Comparison of ENCODE assay signal across 8 cellular contexts in genomic region chr2:85435986-85436835, GRCh38. TPM values are rescaled to one million over a fixed set of nuclear protein-coding genes. Genes with fewer than 3 reads are reported as not detected.
DNase-seq lines count a peak whose midpoint lies in the region; ATAC-seq, FAIRE-seq and TF ChIP-seq lines count a peak whose summit lies in the region.

No MANE protein-coding gene starts in this region.

- H3K27me3 Mint-ChIP-seq in HFFc6 (ENCODE audit: insufficient read depth) (peaks cover 2% of the 10 kb centered on the region), brain (no peaks in the 10 kb centered on the region), nephron (ENCODE audit: low read depth) (peaks cover 7% of the 10 kb centered on the region), endothelial cell (ENCODE audit: unreplicated experiment) (peaks cover 5% of the 10 kb centered on the region)

- no peak for TF ChIP-seq RAD21 in A549 (conservative IDR thresholded peaks at IDR 0.05 in 1 of 2, IDR thresholded peaks at IDR 0.05 in 1 of 2)

- H3K4me3 Mint-ChIP-seq in HFFc6 = no peak overlapping the region
- peak overlapping the region in 1 of 5 experiments; percentile 42 for H3K4me3 Mint-ChIP-seq in brain
- H3K4me3 Mint-ChIP-seq in nephron = peak overlapping the region; percentile 47 to 85 (median 83)
- no peak overlapping the region for H3K4me3 Mint-ChIP-seq in endothelial cell (ENCODE audit: unreplicated experiment)

- H3K27ac ChIP-seq in A549 = peak overlapping the region; percentile 91 to 95

- FAIRE-seq in A549 (lab: Jason Lieb, UNC) (no peak), GM19239 (lab: Jason Lieb, UNC) (no peak)

- H3K4me1 Mint-ChIP-seq in HFFc6 (ENCODE audit: low read depth) = peaks cover 15% of the 10 kb centered on the region
- H3K4me1 Mint-ChIP-seq in brain = peaks cover 76% of the 10 kb centered on the region
- H3K4me1 Mint-ChIP-seq in nephron = peaks cover 50% of the 10 kb centered on the region
- peaks cover 10% of the 10 kb centered on the region for H3K4me1 Mint-ChIP-seq in endothelial cell (ENCODE audit: unreplicated experiment)

- TF ChIP-seq POLR2A in A549 (IDR thresholded peaks at IDR 0.05; ENCODE audit: low read length) = no peak

- H3K27ac Mint-ChIP-seq in HFFc6 = no peak overlapping the region
- H3K27ac Mint-ChIP-seq in brain = peak overlapping the region; percentile 78 to 99 (median 98)
- H3K27ac Mint-ChIP-seq in nephron = peak overlapping the region; percentile 91 to 99 (median 96)
- H3K27ac Mint-ChIP-seq in endothelial cell (ENCODE audit: unreplicated experiment) = no peak overlapping the region

- H3K4me2 ChIP-seq in A549 = peak overlapping the region; percentile 86

- WGBS in A549 (ENCODE audit: missing lambda C conversion rate) = 89% methylated on average over 16 of the region's 16 CpGs

- DNase-seq in A549 (ENCODE audit: low read depth in 1 of 2, low spot score in 1 of 2) (peak in 1 of 2 experiments; percentile 65), HFFc6 (no peak), endothelial cell (ENCODE audit: low spot score) (no peak), iPS-NIHi7 (ENCODE audit: extremely low spot score) (no peak), GM19239 (ENCODE audit: insufficient read length, low spot score) (no peak), activated T-cell treated with anti-CD3 and anti-CD28 coated beads for 4 hours (no peak)

- ATAC-seq in A549 = peak in 1 of 2 experiments; percentile 8; a peak in 3 of 6 replicates

- no peak for TF ChIP-seq CTCF in A549 (IDR thresholded peaks at IDR 0.05)
- TF ChIP-seq CTCF in HFFc6 (IDR thresholded peaks at IDR 0.05) = 0 out of 2 replicates have a peak, but pooled peaks have one; percentile 17
- TF ChIP-seq CTCF in brain (conservative IDR thresholded peaks at IDR 0.05) = no peak
- no peak for TF ChIP-seq CTCF in nephron (IDR thresholded peaks at IDR 0.05; ENCODE audit: unreplicated experiment in 3 of 3)
- TF ChIP-seq CTCF in endothelial cell (IDR thresholded peaks at IDR 0.05; ENCODE audit: unreplicated experiment) = no peak

- TF ChIP-seq EP300 in A549 (IDR thresholded peaks at IDR 0.05) = no peak

- CTCF ChIA-PET in A549 (lab: Yijun Ruan, JAX) = interaction anchor here (1.5 to 41.9 kb wide), 3 partner anchors 15 to 109 kb away, joined by 3 to 1185 read pairs (median 209); partner anchors contain the start of genes GGCX, MAT2A and SH2D6

- H3K4me1 ChIP-seq in A549 = peaks cover 71% of the 10 kb centered on the region

- H3K9me3 Mint-ChIP-seq in HFFc6 (no peaks in the 10 kb centered on the region), brain (no peaks in the 10 kb centered on the region), nephron (no peaks in the 10 kb centered on the region), endothelial cell (ENCODE audit: unreplicated experiment) (no peaks in the 10 kb centered on the region)

- H3K4me3 ChIP-seq in A549 = no peak overlapping the region

- POLR2A ChIA-PET in A549 (lab: Yijun Ruan, JAX) = interaction anchor here (1.4 to 8.1 kb wide), 4 partner anchors 15 to 104 kb away, joined by 9 to 153 read pairs (median 24); partner anchors contain the start of gene MAT2A

- H3K36me3 Mint-ChIP-seq in HFFc6 (ENCODE audit: low read depth) (no peaks in the 10 kb centered on the region), brain (no peaks in the 10 kb centered on the region), nephron (ENCODE audit: low read depth) (no peaks in the 10 kb centered on the region), endothelial cell (ENCODE audit: low read depth, unreplicated experiment) (no peaks in the 10 kb centered on the region)

- no peaks in the 10 kb centered on the region for H3K9me3 ChIP-seq in A549

TF ChIP-seq in A549, 52 proteins besides CTCF, POLR2A, EP300 and RAD21:
- TF ChIP-seq BHLHE40 (IDR thresholded peaks at IDR 0.05; ENCODE audit: low read depth, low read length) = no peak
- no peak for TF ChIP-seq PBX3 (IDR thresholded peaks at IDR 0.05)
- TF ChIP-seq ZSCAN20 (CRISPR knock-in tag; IDR thresholded peaks at IDR 0.05) = no peak
- TF ChIP-seq TFCP2L1 (CRISPR knock-in tag; IDR thresholded peaks at IDR 0.05) = no peak
- no peak for TF ChIP-seq KDM5A (IDR thresholded peaks at IDR 0.05)
- no peak for TF ChIP-seq NR3C1 (IDR thresholded peaks at IDR 0.05)
- no peak for TF ChIP-seq FOSL2 (IDR thresholded peaks at IDR 0.05)
- TF ChIP-seq FOSL2 (CRISPR knock-in tag; IDR thresholded peaks at IDR 0.05) = no peak
- TF ChIP-seq JUN (IDR thresholded peaks at IDR 0.05) = no peak
- TF ChIP-seq, protein P1, sequence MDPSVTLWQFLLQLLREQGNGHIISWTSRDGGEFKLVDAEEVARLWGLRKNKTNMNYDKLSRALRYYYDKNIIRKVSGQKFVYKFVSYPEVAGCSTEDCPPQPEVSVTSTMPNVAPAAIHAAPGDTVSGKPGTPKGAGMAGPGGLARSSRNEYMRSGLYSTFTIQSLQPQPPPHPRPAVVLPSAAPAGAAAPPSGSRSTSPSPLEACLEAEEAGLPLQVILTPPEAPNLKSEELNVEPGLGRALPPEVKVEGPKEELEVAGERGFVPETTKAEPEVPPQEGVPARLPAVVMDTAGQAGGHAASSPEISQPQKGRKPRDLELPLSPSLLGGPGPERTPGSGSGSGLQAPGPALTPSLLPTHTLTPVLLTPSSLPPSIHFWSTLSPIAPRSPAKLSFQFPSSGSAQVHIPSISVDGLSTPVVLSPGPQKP (IDR thresholded peaks at IDR 0.05; ENCODE audit: low read depth, low read length) = no peak
- no peak for TF ChIP-seq HMGXB4 (CRISPR knock-in tag; IDR thresholded peaks at IDR 0.05; ENCODE audit: borderline replicate concordance)
- no peak for TF ChIP-seq CEBPB (IDR thresholded peaks at IDR 0.05)
- TF ChIP-seq FOSB (CRISPR knock-in tag; IDR thresholded peaks at IDR 0.05) = no peak
- TF ChIP-seq POLR2AphosphoS2 (conservative IDR thresholded peaks at IDR 0.05; ENCODE audit: low read length) = no peak
- TF ChIP-seq PHF8 (IDR thresholded peaks at IDR 0.05; ENCODE audit: borderline replicate concordance, low read depth) = no peak
- TF ChIP-seq FOXS1 (CRISPR knock-in tag; IDR thresholded peaks at IDR 0.05) = no peak
- TF ChIP-seq SMC3 (IDR thresholded peaks at IDR 0.05) = no peak
TF ChIP-seq in A549: peak in this region for 0.

RNA-seq across cellular contexts. Expression of gene SH2D6, which starts 17.7 kb away (rescaled TPM):
- polyA plus RNA-seq in A549 (2011; rRNA removed) (1.3 and 1.8 TPM in 2 replicates), A549 (2017; fragmentation: RNase III; extraction: RNeasy Plus Mini Kit Qiagen cat#74134 plus additional on column Dnase treatment) (1.4 to 1.5 TPM (median 1.4 TPM) in 3 replicates), brain (ENCODE audit: insufficient read depth, low read depth, low replicate concordance) (1.8 TPM)
- polyA plus RNA-seq in A549 (2012; cell fraction: cytosol; rRNA removed) = 0.48 and 0.69 TPM in 2 replicates
- polyA plus RNA-seq in A549 (2012; cell fraction: nucleus; rRNA removed) = 2.1 and 3.2 TPM in 2 replicates
- 0.83 and 1.9 TPM in 2 replicates for polyA minus RNA-seq in A549 (2011; rRNA and poly(A)+ RNA removed)
- under 1 TPM in 3 of 6 experiments, not detected in 3; 0.25 to 0.52 (median 0.37) TPM for total RNA-seq in HFFc6 (2021; fragmentation: NEBNext Ultra II Directional; extraction: Animal tissue kit (Norgen Biotek cat#: 25700))
- 0.33 TPM for total RNA-seq in endothelial cell (ENCODE audit: unreplicated experiment)

RNA-seq across cellular contexts. Expression of gene CAPG, which starts 26.0 kb away (rescaled TPM):
- polyA plus RNA-seq in A549 (2011; rRNA removed) (81.0 and 94.6 TPM in 2 replicates), A549 (2017; fragmentation: RNase III; extraction: RNeasy Plus Mini Kit Qiagen cat#74134 plus additional on column Dnase treatment) (53.0 to 61.3 TPM (median 57.5 TPM) in 3 replicates), brain (ENCODE audit: insufficient read depth, low read depth, low replicate concordance) (92.2 TPM)
- 127 and 130 TPM in 2 replicates for polyA plus RNA-seq in A549 (2012; cell fraction: cytosol; rRNA removed)
- polyA plus RNA-seq in A549 (2012; cell fraction: nucleus; rRNA removed) = 94.4 and 121 TPM in 2 replicates
- 57.0 and 66.1 TPM in 2 replicates for polyA minus RNA-seq in A549 (2011; rRNA and poly(A)+ RNA removed)
- total RNA-seq in HFFc6 (2021; fragmentation: NEBNext Ultra II Directional; extraction: Animal tissue kit (Norgen Biotek cat#: 25700)) = 10 to 100 TPM; 10.7 to 49.6 (median 13.6) TPM
- 76.4 TPM for total RNA-seq in endothelial cell (ENCODE audit: unreplicated experiment)

Comparison
In these comparisons a context has a peak if more than half of its experiments do, and no peak if none do; other contexts are left out.
1. H3K27ac Mint-ChIP-seq: peak in brain (5 of 5) and nephron (3 of 3); none in HFFc6 (single experiment) and endothelial cell (single experiment).
2. H3K4me3 Mint-ChIP-seq: peak in nephron (3 of 3); none in HFFc6 (single experiment) and endothelial cell (single experiment).